Comparison of ENCODE assay signal across 2 cellular contexts in genomic region chr12:27233814-27234213, GRCh38.
TF ChIP-seq lines count a peak whose summit lies in the region.

No MANE protein-coding gene starts in this region.

TF ChIP-seq in SK-N-SH, 30 proteins besides CTCF, POLR2A, EP300 and RAD21:
- TF ChIP-seq, protein P1, sequence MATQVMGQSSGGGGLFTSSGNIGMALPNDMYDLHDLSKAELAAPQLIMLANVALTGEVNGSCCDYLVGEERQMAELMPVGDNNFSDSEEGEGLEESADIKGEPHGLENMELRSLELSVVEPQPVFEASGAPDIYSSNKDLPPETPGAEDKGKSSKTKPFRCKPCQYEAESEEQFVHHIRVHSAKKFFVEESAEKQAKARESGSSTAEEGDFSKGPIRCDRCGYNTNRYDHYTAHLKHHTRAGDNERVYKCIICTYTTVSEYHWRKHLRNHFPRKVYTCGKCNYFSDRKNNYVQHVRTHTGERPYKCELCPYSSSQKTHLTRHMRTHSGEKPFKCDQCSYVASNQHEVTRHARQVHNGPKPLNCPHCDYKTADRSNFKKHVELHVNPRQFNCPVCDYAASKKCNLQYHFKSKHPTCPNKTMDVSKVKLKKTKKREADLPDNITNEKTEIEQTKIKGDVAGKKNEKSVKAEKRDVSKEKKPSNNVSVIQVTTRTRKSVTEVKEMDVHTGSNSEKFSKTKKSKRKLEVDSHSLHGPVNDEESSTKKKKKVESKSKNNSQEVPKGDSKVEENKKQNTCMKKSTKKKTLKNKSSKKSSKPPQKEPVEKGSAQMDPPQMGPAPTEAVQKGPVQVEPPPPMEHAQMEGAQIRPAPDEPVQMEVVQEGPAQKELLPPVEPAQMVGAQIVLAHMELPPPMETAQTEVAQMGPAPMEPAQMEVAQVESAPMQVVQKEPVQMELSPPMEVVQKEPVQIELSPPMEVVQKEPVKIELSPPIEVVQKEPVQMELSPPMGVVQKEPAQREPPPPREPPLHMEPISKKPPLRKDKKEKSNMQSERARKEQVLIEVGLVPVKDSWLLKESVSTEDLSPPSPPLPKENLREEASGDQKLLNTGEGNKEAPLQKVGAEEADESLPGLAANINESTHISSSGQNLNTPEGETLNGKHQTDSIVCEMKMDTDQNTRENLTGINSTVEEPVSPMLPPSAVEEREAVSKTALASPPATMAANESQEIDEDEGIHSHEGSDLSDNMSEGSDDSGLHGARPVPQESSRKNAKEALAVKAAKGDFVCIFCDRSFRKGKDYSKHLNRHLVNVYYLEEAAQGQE (IDR thresholded peaks at IDR 0.05; ENCODE audit: low read depth, low read length), result no peak
- TF ChIP-seq, protein P2, sequence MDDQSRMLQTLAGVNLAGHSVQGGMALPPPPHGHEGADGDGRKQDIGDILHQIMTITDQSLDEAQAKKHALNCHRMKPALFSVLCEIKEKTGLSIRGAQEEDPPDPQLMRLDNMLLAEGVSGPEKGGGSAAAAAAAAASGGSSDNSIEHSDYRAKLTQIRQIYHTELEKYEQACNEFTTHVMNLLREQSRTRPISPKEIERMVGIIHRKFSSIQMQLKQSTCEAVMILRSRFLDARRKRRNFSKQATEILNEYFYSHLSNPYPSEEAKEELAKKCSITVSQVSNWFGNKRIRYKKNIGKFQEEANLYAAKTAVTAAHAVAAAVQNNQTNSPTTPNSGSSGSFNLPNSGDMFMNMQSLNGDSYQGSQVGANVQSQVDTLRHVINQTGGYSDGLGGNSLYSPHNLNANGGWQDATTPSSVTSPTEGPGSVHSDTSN (IDR thresholded peaks at IDR 0.05), result no peak
- TF ChIP-seq GATA2 (CRISPR knock-in tag; IDR thresholded peaks at IDR 0.05), result no peak

TF ChIP-seq in SK-N-SH treated with all-trans-retinoic acid at 6 μM for 48 hours, 23 proteins besides CTCF, POLR2A, EP300 and RAD21 (continued from another document):
- TF ChIP-seq BACH2 (CRISPR knock-in tag; IDR thresholded peaks at IDR 0.05; ENCODE audit: borderline replicate concordance) (no peak), ZC3H10 (CRISPR knock-in tag; IDR thresholded peaks at IDR 0.05) (no peak), OSR1 (CRISPR knock-in tag; IDR thresholded peaks at IDR 0.05) (no peak), ZNF565 (CRISPR knock-in tag; conservative IDR thresholded peaks at IDR 0.05; ENCODE audit: low read depth) (no peak), CSDC2 (CRISPR knock-in tag; IDR thresholded peaks at IDR 0.05) (no peak), ZNF70 (CRISPR knock-in tag; IDR thresholded peaks at IDR 0.05) (no peak), ZNF8 (CRISPR knock-in tag; IDR thresholded peaks at IDR 0.05) (no peak)
TF ChIP-seq in SK-N-SH treated with all-trans-retinoic acid at 6 μM for 48 hours: peak in this region for 0.
